ENCODE assay signal across 8 cellular contexts in the genomic region with DNA sequence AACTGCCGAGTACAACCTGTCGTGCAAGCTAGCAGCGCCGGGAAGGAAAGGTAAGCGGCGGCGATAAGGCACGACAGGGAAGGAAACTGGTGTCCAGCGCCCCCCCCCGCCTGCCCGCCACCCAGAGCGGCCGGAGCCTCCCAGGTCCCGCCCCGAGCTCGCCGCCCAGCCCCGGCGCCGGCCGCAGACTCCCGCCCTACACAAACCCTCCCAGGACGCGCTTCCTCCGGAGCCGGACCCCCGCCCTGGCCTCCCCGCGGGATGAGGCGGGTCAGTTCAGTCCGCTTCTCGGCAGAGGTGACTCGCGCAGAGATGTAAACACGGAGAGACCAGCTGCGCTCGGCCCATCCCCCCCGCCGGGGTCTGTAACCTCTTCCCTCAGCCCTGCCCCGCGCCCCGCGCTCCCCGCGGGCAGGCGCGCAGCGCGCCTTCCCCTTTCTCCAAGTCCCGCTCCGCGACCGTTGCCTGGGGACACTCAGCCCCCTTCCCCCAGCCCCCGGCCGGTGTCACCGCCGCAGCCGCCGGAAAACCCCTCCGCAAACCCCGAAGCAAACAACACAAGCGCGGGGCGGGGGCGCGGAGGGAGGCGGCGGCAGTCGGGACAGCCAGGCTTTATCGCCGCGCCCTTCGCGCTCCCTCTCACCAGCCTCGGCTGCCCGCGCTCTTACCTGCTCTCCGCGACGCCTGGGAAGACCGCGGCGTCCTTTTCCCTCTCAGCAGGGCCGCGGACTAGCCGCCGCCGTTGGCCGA. TPM values are rescaled to one million over a fixed set of nuclear protein-coding genes. Genes with fewer than 3 reads are reported as not detected.
DNase-seq lines count a peak whose midpoint lies in the region; FAIRE-seq and TF ChIP-seq lines count a peak whose summit lies in the region.

No MANE protein-coding gene starts in this region.

- H3K9me3 ChIP-seq in astrocyte (ENCODE audit: insufficient read depth, low read depth, low read length) = no peaks in the 10 kb centered on the region

- H3K27me3 Mint-ChIP-seq in astrocyte (ENCODE audit: low read depth, unreplicated experiment) = no peaks in the 10 kb centered on the region

- H3K9ac ChIP-seq in astrocyte (ENCODE audit: low read length) = peak overlapping the region; percentile 84

- peak overlapping the region; percentile 79 for H3K27ac ChIP-seq in astrocyte (ENCODE audit: low read depth, low read length)

- peak overlapping the region; percentile 95 for H3K4me3 Mint-ChIP-seq in astrocyte (ENCODE audit: unreplicated experiment)

- H3K79me2 ChIP-seq in astrocyte (ENCODE audit: insufficient read depth, low read length) = peaks cover 12% of the 10 kb centered on the region

- H3K4me2 ChIP-seq in astrocyte (ENCODE audit: low read length) = peak overlapping the region; percentile 96

- no peaks in the 10 kb centered on the region for H3K27me3 ChIP-seq in astrocyte (ENCODE audit: insufficient read depth, low read length)

- TF ChIP-seq CTCF in HFF-Myc (IDR thresholded peaks at IDR 0.05; ENCODE audit: low read depth, low read length, missing control alignments) (no peak), astrocyte (IDR thresholded peaks at IDR 0.05; ENCODE audit: insufficient read depth, low read depth, low read length) (no peak), retinal pigment epithelial cell (conservative IDR thresholded peaks at IDR 0.05; ENCODE audit: low read depth, low read length) (no peak)

- peak overlapping the region; percentile 90 for H3K27ac Mint-ChIP-seq in astrocyte (ENCODE audit: unreplicated experiment)

- H3K36me3 ChIP-seq in astrocyte (ENCODE audit: insufficient read depth, low read length) = no peaks in the 10 kb centered on the region

- peaks cover 6% of the 10 kb centered on the region for H4K20me1 ChIP-seq in astrocyte (ENCODE audit: insufficient read depth, low read length)

- DNase-seq in GF-D8 (lab: John Stamatoyannopoulos, UW) (peak; percentile 64), HFF-Myc (ENCODE audit: extremely low read depth, low read depth) (no peak), NAMALWA (ENCODE audit: low spot score) (peak; percentile 76), T-helper 22 cell (ENCODE audit: low read depth) (peak; percentile 61), astrocyte (ENCODE audit: low read depth) (peak; percentile 53), hepatic stellate cell (ENCODE audit: low spot score) (peak; percentile 65), retinal pigment epithelial cell (ENCODE audit: low read depth) (no peak), NCI-H1048 (lab: John Stamatoyannopoulos, UW) (no peak)

- no peak for FAIRE-seq in astrocyte (lab: Jason Lieb, UNC)

- no peaks in the 10 kb centered on the region for H3K36me3 Mint-ChIP-seq in astrocyte (ENCODE audit: low read depth, unreplicated experiment)

- H3K4me3 ChIP-seq in HFF-Myc (replicated peaks; ENCODE audit: low read depth, low read length) (peak overlapping the region; percentile 85), astrocyte (ENCODE audit: insufficient read depth, low read depth, low read length) (peak overlapping the region; percentile 81), retinal pigment epithelial cell (ENCODE audit: low read length) (peak overlapping the region; percentile 90)

- H2AFZ ChIP-seq in astrocyte (ENCODE audit: low read depth, low read length) = peak overlapping the region; percentile 79

- H3K4me1 ChIP-seq in astrocyte (ENCODE audit: insufficient read depth, low read length) = no peaks in the 10 kb centered on the region

- no peaks in the 10 kb centered on the region for H3K9me3 Mint-ChIP-seq in astrocyte (ENCODE audit: unreplicated experiment)

- peaks cover 1% of the 10 kb centered on the region for H3K4me1 Mint-ChIP-seq in astrocyte (ENCODE audit: low read depth, unreplicated experiment)

RNA-seq across cellular contexts. Expression of a gene that starts 0.5 kb away (rescaled TPM):
- total RNA-seq in astrocyte = 23.6 and 25.1 TPM in 2 replicates

Comparison
In these comparisons a context has a peak if more than half of its experiments do, and no peak if none do; other contexts are left out.
1. DNase-seq: peak in GF-D8 (single experiment), NAMALWA (single experiment), T-helper 22 cell (single experiment), astrocyte (single experiment) and hepatic stellate cell (single experiment); none in HFF-Myc (single experiment), retinal pigment epithelial cell (single experiment) and NCI-H1048 (single experiment).
2. Peak in every context shown above with its lines, with median percentiles within 50 percentile points of each other: H3K4me3 ChIP-seq.